In genomic region chr1:38827299-38827698, GRCh38 we compare ENCODE assay signal across 30 cellular contexts. TPM values are rescaled to one million over a fixed set of nuclear protein-coding genes. Genes with fewer than 3 reads are reported as not detected.
"Had no signal": no experiment of that assay in that cellular context is flagged by ENCODE, and none has a peak within 500 bp of the region (broad histone marks: within the 10 kb centered on the region; RNA-seq: fewer than 3 reads in every experiment).

No MANE protein-coding gene starts in this region.

- H3K4me1 Mint-ChIP-seq: activated B cell treated with CpG ODN at 0.5 μM for 24 hours; activated CD4-positive, alpha-beta T cell treated with anti-CD3 and anti-CD28 coated beads, Interleukin-2, amount 10 ng/mL, durations not matched to agents 24 days and 14 days; activated naive CD4-positive, alpha-beta T cell treated with anti-CD3 and anti-CD28 coated beads, Interleukin-2, amount 10 ng/mL, durations not matched to agents 7 days and 5 days; activated naive CD8-positive, alpha-beta T cell treated with anti-CD3 and anti-CD28 coated beads for 36 hours; T-cell had no signal

- H3K4me3 Mint-ChIP-seq: activated B cell treated with CpG ODN at 0.5 μM for 24 hours; activated CD4-positive, alpha-beta memory T cell treated with anti-CD3 and anti-CD28 coated beads for 36 hours; activated CD4-positive, alpha-beta T cell treated with anti-CD3 and anti-CD28 coated beads, Interleukin-2, amount 10 ng/mL, durations not matched to agents 24 days and 14 days; activated naive CD4-positive, alpha-beta T cell treated with anti-CD3 and anti-CD28 coated beads, Interleukin-2, amount 10 ng/mL, durations not matched to agents 7 days and 5 days; activated naive CD8-positive, alpha-beta T cell treated with anti-CD3 and anti-CD28 coated beads for 36 hours; activated T-cell treated with anti-CD3 and anti-CD28 coated beads, Interleukin-2, amount 50 U/mL, for 4 hours; T-cell had no signal

- H3K9me3 Mint-ChIP-seq: activated B cell treated with CpG ODN at 0.5 μM for 24 hours; activated CD4-positive, alpha-beta memory T cell treated with anti-CD3 and anti-CD28 coated beads for 36 hours; activated CD4-positive, alpha-beta T cell treated with anti-CD3 and anti-CD28 coated beads, Interleukin-2, amount 10 ng/mL, durations not matched to agents 24 days and 14 days; activated naive CD4-positive, alpha-beta T cell treated with anti-CD3 and anti-CD28 coated beads, Interleukin-2, amount 10 ng/mL, durations not matched to agents 7 days and 5 days; activated naive CD8-positive, alpha-beta T cell treated with anti-CD3 and anti-CD28 coated beads for 36 hours; activated T-cell treated with anti-CD3 and anti-CD28 coated beads, Interleukin-2, amount 50 U/mL, for 4 hours; T-cell had no signal

- FAIRE-seq: TTC549 had no signal

- H3K4me3 ChIP-seq: colonic mucosa, SK-N-MC had no signal

- H3K27ac Mint-ChIP-seq: activated B cell treated with CpG ODN at 0.5 μM for 24 hours; activated CD4-positive, alpha-beta memory T cell treated with anti-CD3 and anti-CD28 coated beads for 36 hours; activated CD4-positive, alpha-beta T cell treated with anti-CD3 and anti-CD28 coated beads, Interleukin-2, amount 10 ng/mL, durations not matched to agents 24 days and 14 days; activated naive CD4-positive, alpha-beta T cell treated with anti-CD3 and anti-CD28 coated beads, Interleukin-2, amount 10 ng/mL, durations not matched to agents 7 days and 5 days; activated naive CD8-positive, alpha-beta T cell treated with anti-CD3 and anti-CD28 coated beads for 36 hours; T-cell had no signal

- H3K36me3 ChIP-seq: colonic mucosa had no signal

- DNase-seq: activated B cell treated with CpG ODN at 0.5 μM for 24 hours; activated CD4-positive, alpha-beta memory T cell treated with anti-CD3 and anti-CD28 coated beads for 36 hours; activated CD4-positive, alpha-beta T cell treated with anti-CD3 and anti-CD28 coated beads for 1 hour; activated CD4-positive, alpha-beta T cell treated with anti-CD3 and anti-CD28 coated beads, Interleukin-2, amount 10 ng/mL, durations not matched to agents 24 days and 14 days; activated CD8-positive, alpha-beta memory T cell treated with anti-CD3 and anti-CD28 coated beads for 24 hours; activated effector memory CD4-positive, alpha-beta T cell treated with anti-CD3 and anti-CD28 coated beads, Interleukin-2, amount 50 U/mL, for 16 hours; activated naive CD4-positive, alpha-beta T cell treated with anti-CD3 and anti-CD28 coated beads, Interleukin-2, amount 10 ng/mL, durations not matched to agents 7 days and 5 days; activated naive CD8-positive, alpha-beta T cell treated with anti-CD3 and anti-CD28 coated beads for 36 hours; activated T-cell treated with anti-CD3 and anti-CD28 coated beads, Interleukin-2, amount 50 U/mL, for 4 hours; colonic mucosa; KBM-7; MV-4-11; NCI-H1092 treated with DMSO at 0.1 percent for 48 hours; NCI-H1436 treated with DMSO at 0.1 percent for 48 hours; NCI-H187; NCI-H2081; NCI-H2171; NCI-H345; NCI-H510A; NCI-H748 treated with DMSO at 0.1 percent for 48 hours; RPMI8226; T-cell; T-helper 2 cell; T1000 had no signal

- H3K27me3 ChIP-seq: colonic mucosa had no signal

- H3K36me3 Mint-ChIP-seq: activated CD4-positive, alpha-beta memory T cell treated with anti-CD3 and anti-CD28 coated beads for 36 hours; activated naive CD4-positive, alpha-beta T cell treated with anti-CD3 and anti-CD28 coated beads, Interleukin-2, amount 10 ng/mL, durations not matched to agents 7 days and 5 days; activated naive CD8-positive, alpha-beta T cell treated with anti-CD3 and anti-CD28 coated beads for 36 hours; T-cell had no signal

RNA-seq across cellular contexts. Expression of gene GJA9, which starts 54.1 kb away (rescaled TPM):
- total RNA-seq: activated B cell treated with CpG ODN at 0.5 μM for 24 hours; activated CD4-positive, alpha-beta memory T cell treated with anti-CD3 and anti-CD28 coated beads for 36 hours; activated CD4-positive, alpha-beta T cell treated with anti-CD3 and anti-CD28 coated beads, Interleukin-2, amount 10 ng/mL, durations not matched to agents 24 days and 14 days; activated naive CD8-positive, alpha-beta T cell treated with anti-CD3 and anti-CD28 coated beads for 36 hours; activated T-cell treated with anti-CD3 and anti-CD28 coated beads, Interleukin-2, amount 50 U/mL, for 4 hours; cerebellum; MCF 10A; OCI-LY7; Right ventricle myocardium inferior; T-cell had no signal
